In genomic region chr20:62368629-62369507, GRCh38 we compare ENCODE assay signal across 9 cellular contexts. TPM values are rescaled to one million over a fixed set of nuclear protein-coding genes. Genes with fewer than 3 reads are reported as not detected.
DNase-seq lines count a peak whose midpoint lies in the region; ATAC-seq and TF ChIP-seq lines count a peak whose summit lies in the region.
"Had no signal": no experiment of that assay in that cellular context is flagged by ENCODE, and none has a peak within 500 bp of the region (broad histone marks: within the 10 kb centered on the region; RNA-seq: fewer than 3 reads in every experiment).

No MANE protein-coding gene starts in this region.

- H3K4me1 ChIP-seq in iPS-20b (ENCODE audit: insufficient read depth, low read length): peaks cover 33% of the 10 kb centered on the region

- H3K27ac Mint-ChIP-seq in stimulated activated memory B cell treated with anti-CD40 and anti-IgM and Interleukin-4, amounts not matched to agents 10 μg/mL and 1 μg/mL and 100 μg/mL, for 72 hours: peak overlapping the region; percentile 79
- H3K27ac Mint-ChIP-seq in activated naive CD4-positive, alpha-beta T cell treated with anti-CD3 and anti-CD28 coated beads for 36 hours: no peak overlapping the region

- H3K9me3 Mint-ChIP-seq in stimulated activated memory B cell treated with anti-CD40 and anti-IgM and Interleukin-4, amounts not matched to agents 10 μg/mL and 1 μg/mL and 100 μg/mL, for 72 hours: no peaks in the 10 kb centered on the region
- H3K9me3 Mint-ChIP-seq in activated naive CD4-positive, alpha-beta T cell treated with anti-CD3 and anti-CD28 coated beads for 36 hours: no peaks in the 10 kb centered on the region

- H3K4me1 Mint-ChIP-seq in stimulated activated memory B cell treated with anti-CD40 and anti-IgM and Interleukin-4, amounts not matched to agents 10 μg/mL and 1 μg/mL and 100 μg/mL, for 72 hours: peaks cover 48% of the 10 kb centered on the region
- peaks cover 6% of the 10 kb centered on the region for H3K4me1 Mint-ChIP-seq in activated naive CD4-positive, alpha-beta T cell treated with anti-CD3 and anti-CD28 coated beads for 36 hours (ENCODE audit: low read depth)

- peaks cover 3% of the 10 kb centered on the region; the same call in 1 of the 2 replicates for H3K27me3 ChIP-seq in iPS-20b (ENCODE audit: insufficient read depth, low read length)

- ATAC-seq in stimulated activated memory B cell treated with anti-CD40 and anti-IgM and Interleukin-4, amounts not matched to agents 10 μg/mL and 1 μg/mL and 100 μg/mL, for 72 hours: no peak
- ATAC-seq in GM19023 (IDR thresholded peaks at IDR 0.05; ENCODE audit: unreplicated experiment) (no peak), HG02678 (IDR thresholded peaks at IDR 0.05; ENCODE audit: unreplicated experiment) (no peak)

- no peak overlapping the region for H3K27ac ChIP-seq in iPS-20b (ENCODE audit: low read length)

- peak overlapping the region; percentile 70; the same call in 1 of the 2 replicates for H3K9ac ChIP-seq in iPS-20b (ENCODE audit: low read depth, low read length)

- H3K36me3 Mint-ChIP-seq in stimulated activated memory B cell treated with anti-CD40 and anti-IgM and Interleukin-4, amounts not matched to agents 10 μg/mL and 1 μg/mL and 100 μg/mL, for 72 hours: no peaks in the 10 kb centered on the region
- no peaks in the 10 kb centered on the region for H3K36me3 Mint-ChIP-seq in activated naive CD4-positive, alpha-beta T cell treated with anti-CD3 and anti-CD28 coated beads for 36 hours (ENCODE audit: low read depth)

- peaks cover 24% of the 10 kb centered on the region for H3K27me3 Mint-ChIP-seq in stimulated activated memory B cell treated with anti-CD40 and anti-IgM and Interleukin-4, amounts not matched to agents 10 μg/mL and 1 μg/mL and 100 μg/mL, for 72 hours
- H3K27me3 Mint-ChIP-seq in activated naive CD4-positive, alpha-beta T cell treated with anti-CD3 and anti-CD28 coated beads for 36 hours (ENCODE audit: low read depth): peaks cover 19% of the 10 kb centered on the region

- H3K4me3 Mint-ChIP-seq in stimulated activated memory B cell treated with anti-CD40 and anti-IgM and Interleukin-4, amounts not matched to agents 10 μg/mL and 1 μg/mL and 100 μg/mL, for 72 hours: peak overlapping the region; percentile 83
- H3K4me3 Mint-ChIP-seq in activated naive CD4-positive, alpha-beta T cell treated with anti-CD3 and anti-CD28 coated beads for 36 hours: no peak overlapping the region

- no peaks in the 10 kb centered on the region for H3K36me3 ChIP-seq in iPS-20b (ENCODE audit: insufficient read depth, low read depth, low read length)

- CTCF ChIA-PET in activated naive CD4-positive, alpha-beta T cell treated with anti-CD3 and anti-CD28 coated beads for 36 hours (lab: Charles Lee): interaction anchor here (1.4 to 1.9 kb wide), 2 partner anchors 14 to 68 kb away, joined by 4 to 8 read pairs; no protein-coding TSS in a partner anchor

- no peaks in the 10 kb centered on the region for H3K9me3 ChIP-seq in iPS-20b (ENCODE audit: insufficient read depth, low read depth, low read length)

- intact Hi-C loops in activated naive CD4-positive, alpha-beta T cell treated with anti-CD3 and anti-CD28 coated beads for 36 hours (cut with micrococcal nuclease): loop anchor here (5.0 kb wide), 1 partner anchor 67 kb away; the partner anchor contains the start of gene ADRM1

- no peak overlapping the region for H3K4me3 ChIP-seq in AG10803 (ENCODE audit: low read length)
- H3K4me3 ChIP-seq in iPS-20b (ENCODE audit: low read length): peak overlapping the region; percentile 68; the same call in 1 of the 2 replicates

- no peak for DNase-seq in AG10803 (ENCODE audit: low read depth)
- DNase-seq in HK-2 (ENCODE audit: unreplicated experiment): peak; percentile 85
- DNase-seq in amniotic epithelial cell (ENCODE audit: low read depth): peak; percentile 43
- DNase-seq in activated naive CD4-positive, alpha-beta T cell treated with anti-CD3 and anti-CD28 coated beads for 36 hours: no peak

- peak; percentile 42 for TF ChIP-seq CTCF in AG10803 (conservative IDR thresholded peaks at IDR 0.05; ENCODE audit: low read length)

RNA-seq across cellular contexts. Expression of gene LAMA5, which starts 1.8 kb away (rescaled TPM):
- 1 to 10 TPM in 1 of 2 experiments, under 1 TPM in 1; 0.81 to 1.5 TPM for total RNA-seq in activated naive CD4-positive, alpha-beta T cell treated with anti-CD3 and anti-CD28 coated beads for 36 hours

RNA-seq across cellular contexts. Expression of gene RPS21, which starts 18.0 kb away (rescaled TPM):
- total RNA-seq in activated naive CD4-positive, alpha-beta T cell treated with anti-CD3 and anti-CD28 coated beads for 36 hours: 1,000 to 10,000 TPM; 2,995 to 3,072 TPM

RNA-seq across cellular contexts. Expression of gene CABLES2, which starts 38.2 kb away (rescaled TPM):
- 1 to 10 TPM; 3.6 to 5.1 TPM for total RNA-seq in activated naive CD4-positive, alpha-beta T cell treated with anti-CD3 and anti-CD28 coated beads for 36 hours

RNA-seq across cellular contexts. Expression of gene RBBP8NL, which starts 58.5 kb away (rescaled TPM):
- not detected for total RNA-seq in activated naive CD4-positive, alpha-beta T cell treated with anti-CD3 and anti-CD28 coated beads for 36 hours
- total RNA-seq: glomerular endothelial cell had no signal

Comparison
In these comparisons a context has a peak if more than half of its experiments do, and no peak if none do; other contexts are left out.
1. DNase-seq: peak in HK-2 (single experiment) and amniotic epithelial cell (single experiment); none in AG10803 (single experiment) and activated naive CD4-positive, alpha-beta T cell treated with anti-CD3 and anti-CD28 coated beads for 36 hours (single experiment).